14 cellular contexts compared by ENCODE assay signal in the genomic region with DNA sequence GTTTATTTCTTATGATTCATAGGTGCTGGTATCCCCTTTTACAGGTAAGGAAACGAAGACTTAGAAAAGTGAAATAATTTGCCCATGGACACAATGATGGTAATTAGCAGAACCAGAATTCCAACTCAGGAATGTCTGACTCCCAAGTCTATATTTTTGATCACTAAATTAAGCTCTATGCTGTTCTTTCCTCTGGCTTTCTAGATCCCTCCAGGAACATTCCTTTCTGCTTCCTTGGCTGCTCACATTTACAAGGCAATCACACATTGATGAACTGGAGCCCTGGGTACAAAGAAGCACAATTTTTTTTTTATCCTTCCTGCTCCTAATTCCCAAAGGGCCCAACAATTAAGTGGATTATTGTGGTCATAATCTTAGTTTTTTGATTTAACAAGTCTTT. TPM values are rescaled to one million over a fixed set of nuclear protein-coding genes. Genes with fewer than 3 reads are reported as not detected.
DNase-seq lines count a peak whose midpoint lies in the region; ATAC-seq and TF ChIP-seq lines count a peak whose summit lies in the region.
"Had no signal": no experiment of that assay in that cellular context is flagged by ENCODE, and none has a peak within 500 bp of the region (broad histone marks: within the 10 kb centered on the region; RNA-seq: fewer than 3 reads in every experiment).

No MANE protein-coding gene starts in this region.

- TF ChIP-seq CTCF in colonic mucosa (IDR thresholded peaks at IDR 0.05) (no peak), mammary epithelial cell (conservative IDR thresholded peaks at IDR 0.05 in 1 of 2, IDR thresholded peaks at IDR 0.05 in 1 of 2; ENCODE audit: extremely low read depth in 1 of 2, insufficient read depth in 1 of 2, low read depth in 1 of 2, low read length in 2 of 2) (no peak)

- no peak for ATAC-seq in GM19467 (IDR thresholded peaks at IDR 0.05; ENCODE audit: unreplicated experiment)
- ATAC-seq in activated T-helper 17 cell treated with anti-CD3 and anti-CD28 coated beads, Interleukin-2, amount 50 U/mL, for 72 hours (replicated peaks) = no peak
- ATAC-seq: CD8-positive, alpha-beta T cell; SK-N-SH treated with all-trans-retinoic acid at 6 μM for 48 hours had no signal

- H3K4me1 ChIP-seq in HUES6 (ENCODE audit: control insufficient read depth, insufficient read depth, low read length) (peaks cover 17% of the 10 kb centered on the region), colonic mucosa (peaks cover 4% of the 10 kb centered on the region), mammary epithelial cell (ENCODE audit: insufficient read depth, low read length) (peaks cover 20% of the 10 kb centered on the region)

- H3K4me2 ChIP-seq in mammary epithelial cell (ENCODE audit: insufficient read depth, low read depth, low read length) = no peak overlapping the region

- in situ Hi-C loops in mammary epithelial cell (cut with MboI; ENCODE audit: low sequenced_read_pairs in 2 of 2) = no loop called here

- H3K9me3 ChIP-seq in HUES6 (ENCODE audit: control insufficient read depth, insufficient read depth, low read depth, low read length) = peaks cover 3% of the 10 kb centered on the region; the same call in 1 of the 2 replicates
- no peaks in the 10 kb centered on the region for H3K9me3 ChIP-seq in colonic mucosa
- no peaks in the 10 kb centered on the region for H3K9me3 ChIP-seq in mammary epithelial cell (replicated peaks; ENCODE audit: insufficient read depth, low read length)

- H3K27me3 ChIP-seq in HUES6 (ENCODE audit: control insufficient read depth, insufficient read depth, low read length) (no peaks in the 10 kb centered on the region), colonic mucosa (no peaks in the 10 kb centered on the region), mammary epithelial cell (ENCODE audit: insufficient read depth, low read length) (no peaks in the 10 kb centered on the region)

- H3K4me1 Mint-ChIP-seq in activated T-helper 17 cell treated with anti-CD3 and anti-CD28 coated beads, Interleukin-2, amount 50 U/mL, for 72 hours = peaks cover 12% of the 10 kb centered on the region

- BruUV-seq in mammary epithelial cell (replicated peaks; lab: Mats Ljungman, UMichigan) = no TSS peak

- no peak overlapping the region for H3K4me3 ChIP-seq in HUES6 (ENCODE audit: low read depth, low read length)
- H3K4me3 ChIP-seq in colonic mucosa = no peak overlapping the region
- no peak overlapping the region for H3K4me3 ChIP-seq in mammary epithelial cell (replicated peaks in 1 of 3; ENCODE audit: insufficient read depth in 1 of 3, low read depth in 2 of 3, low read length in 3 of 3)
- H3K4me3 ChIP-seq: PC-9 had no signal

- no peaks in the 10 kb centered on the region for H3K9me3 Mint-ChIP-seq in activated T-helper 17 cell treated with anti-CD3 and anti-CD28 coated beads, Interleukin-2, amount 50 U/mL, for 72 hours
- H3K9me3 Mint-ChIP-seq: CD8-positive, alpha-beta T cell had no signal

- no peaks in the 10 kb centered on the region for H3K36me3 ChIP-seq in HUES6 (ENCODE audit: control insufficient read depth, insufficient read depth, low read length)
- no peaks in the 10 kb centered on the region for H3K36me3 ChIP-seq in colonic mucosa
- no peaks in the 10 kb centered on the region for H3K36me3 ChIP-seq in mammary epithelial cell (ENCODE audit: insufficient read depth, low read length)

- DNase-seq in colonic mucosa = peak; percentile 21
- DNase-seq in left kidney (ENCODE audit: low read depth, low spot score) = peak; percentile 25
- DNase-seq in mammary epithelial cell = no peak
- no peak for DNase-seq in germinal center (ENCODE audit: low spot score)
- DNase-seq: CD8-positive, alpha-beta T cell; HCEC 1CT; NCI-H1048; NCI-H1694; PC-9; SHP77 had no signal

- H3K4me3 Mint-ChIP-seq in activated T-helper 17 cell treated with anti-CD3 and anti-CD28 coated beads, Interleukin-2, amount 50 U/mL, for 72 hours = no peak overlapping the region
- H3K4me3 Mint-ChIP-seq: CD8-positive, alpha-beta T cell had no signal

- H3K79me2 ChIP-seq in mammary epithelial cell (ENCODE audit: insufficient read depth, low read length) = no peaks in the 10 kb centered on the region

- no peaks in the 10 kb centered on the region for H3K36me3 Mint-ChIP-seq in activated T-helper 17 cell treated with anti-CD3 and anti-CD28 coated beads, Interleukin-2, amount 50 U/mL, for 72 hours (ENCODE audit: low read depth)
- H3K36me3 Mint-ChIP-seq: CD8-positive, alpha-beta T cell had no signal

- H2AFZ ChIP-seq in mammary epithelial cell (ENCODE audit: low read depth, low read length) = no peak overlapping the region
- H2AFZ ChIP-seq: PC-9 had no signal

- no peaks in the 10 kb centered on the region for H3K27me3 Mint-ChIP-seq in activated T-helper 17 cell treated with anti-CD3 and anti-CD28 coated beads, Interleukin-2, amount 50 U/mL, for 72 hours

- intact Hi-C loops in colonic mucosa (cut with DNase I) (no loop called here), mammary epithelial cell (cut with micrococcal nuclease) (no loop called here)

- no peaks in the 10 kb centered on the region for H4K20me1 ChIP-seq in mammary epithelial cell (ENCODE audit: insufficient read depth, low read length)

- WGBS in mammary epithelial cell (ENCODE audit: low coverage, missing lambda C conversion rate) = 96% methylated on average over 1 of the region's 1 CpG

- H3K27ac Mint-ChIP-seq in activated T-helper 17 cell treated with anti-CD3 and anti-CD28 coated beads, Interleukin-2, amount 50 U/mL, for 72 hours = no peak overlapping the region
- H3K27ac Mint-ChIP-seq: CD8-positive, alpha-beta T cell had no signal

- H3K27ac ChIP-seq in HUES6 (ENCODE audit: low read depth, low read length) = no peak overlapping the region; the same call in 1 of the 2 replicates
- H3K27ac ChIP-seq in colonic mucosa = peak overlapping the region; percentile 93
- no peak overlapping the region for H3K27ac ChIP-seq in mammary epithelial cell (ENCODE audit: insufficient read depth, low read depth, low read length)

- CTCF ChIA-PET in mammary epithelial cell (lab: Charles Lee; ENCODE audit: low non-redundant PET) = no interaction called here

- H3K9ac ChIP-seq in HUES6 (ENCODE audit: low read length) (peak overlapping the region; percentile 26), colonic mucosa (ENCODE audit: low read depth in 2 of 2, low read length in 2 of 2) (peak overlapping the region in 1 of 2 donors; percentile 13), mammary epithelial cell (ENCODE audit: insufficient read depth, low read length) (no peak overlapping the region)

- dilution Hi-C loops in mammary epithelial cell (cut with HindIII; ENCODE audit: low sequenced_read_pairs) = no loop called here

RNA-seq across cellular contexts. Expression of a gene that starts 7.0 kb away (rescaled TPM):
- total RNA-seq in colonic mucosa = 10 to 100 TPM; 17.5 to 23.5 TPM
- 10 to 100 TPM; 16.3 to 32.2 TPM for total RNA-seq in activated T-helper 17 cell treated with anti-CD3 and anti-CD28 coated beads, Interleukin-2, amount 50 U/mL, for 72 hours
- 10 to 100 TPM; 12.7 to 14.3 TPM for total RNA-seq in mammary epithelial cell
- polyA plus RNA-seq in mammary epithelial cell = 9.9 TPM
- not detected for polyA minus RNA-seq in mammary epithelial cell

Comparison
In these comparisons a context has a peak if more than half of its experiments do, and no peak if none do; other contexts are left out.
1. DNase-seq: peak in colonic mucosa (single experiment) and left kidney (single experiment); none in mammary epithelial cell (single experiment) and germinal center (single experiment).